8 cellular contexts compared by ENCODE assay signal in the genomic region with DNA sequence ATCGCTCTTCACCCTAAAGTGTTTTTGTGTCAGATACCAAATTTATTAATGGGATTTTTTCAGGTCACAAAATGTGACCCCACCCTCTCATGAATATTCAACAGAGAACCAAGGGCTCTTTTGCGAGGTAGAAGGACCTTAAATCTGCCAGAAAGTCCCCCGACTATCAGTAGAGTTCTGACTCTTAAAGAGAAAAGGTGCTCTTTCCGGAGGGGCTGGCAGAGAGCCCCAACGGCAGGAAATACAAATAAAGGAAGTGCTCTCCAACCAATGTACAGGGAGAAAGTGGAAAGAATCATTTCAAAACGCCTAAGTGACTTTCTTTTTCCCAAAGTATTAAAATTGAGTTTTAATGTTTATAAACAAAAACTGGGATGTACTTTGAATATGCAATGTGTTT.
DNase-seq lines count a peak whose midpoint lies in the region; TF ChIP-seq lines count a peak whose summit lies in the region.

No MANE protein-coding gene starts in this region.

- no peaks in the 10 kb centered on the region for H3F3A ChIP-seq in smooth muscle cell (ENCODE audit: low read depth)

- H4K20me1 ChIP-seq in smooth muscle cell (ENCODE audit: low read depth): peaks cover 73% of the 10 kb centered on the region

- no peak for TF ChIP-seq CTCF in smooth muscle cell (IDR thresholded peaks at IDR 0.05; ENCODE audit: borderline replicate concordance, insufficient read depth, poor library complexity, severe bottlenecking)
- TF ChIP-seq CTCF in foreskin fibroblast (IDR thresholded peaks at IDR 0.05; ENCODE audit: low read depth, low read length): no peak
- no peak for TF ChIP-seq CTCF in BE2C (IDR thresholded peaks at IDR 0.05; ENCODE audit: low read depth, low read length)

- peak overlapping the region; percentile 88 for H3K27ac ChIP-seq in SJSA1
- H3K27ac ChIP-seq in esophagus (ENCODE audit: low read depth in 2 of 2, low read length in 1 of 2): peak overlapping the region; percentile 58 to 72
- H3K27ac ChIP-seq in smooth muscle cell (ENCODE audit: low read depth): peak overlapping the region; percentile 48

- peak overlapping the region; percentile 98 for H3K4me2 ChIP-seq in smooth muscle cell

- no peaks in the 10 kb centered on the region for H3K9me3 ChIP-seq in SJSA1 (replicated peaks)
- no peaks in the 10 kb centered on the region for H3K9me3 ChIP-seq in esophagus (ENCODE audit: control insufficient read depth in 2 of 2, insufficient read depth in 1 of 2, low read depth in 1 of 2, low read length in 1 of 2)
- no peaks in the 10 kb centered on the region for H3K9me3 ChIP-seq in smooth muscle cell (replicated peaks; ENCODE audit: low read depth)
- no peaks in the 10 kb centered on the region for H3K9me3 ChIP-seq in BE2C

- DNase-seq in DMS53 (lab: John Stamatoyannopoulos, UW) (peak; percentile 31), DMS53 treated with DMSO at 0.1 percent for 48 hours (lab: John Stamatoyannopoulos, UW; ENCODE audit: unreplicated experiment) (no peak), SJSA1 (ENCODE audit: low read depth in 1 of 2, low spot score in 2 of 2) (peak in 1 of 2 experiments; percentile 22), smooth muscle cell (lab: John Stamatoyannopoulos, UW; ENCODE audit: unreplicated experiment) (no peak), foreskin fibroblast (no peak), BE2C (no peak), retina (no peak)

- peaks cover 42% of the 10 kb centered on the region for H3K4me1 ChIP-seq in SJSA1 (replicated peaks)
- peaks cover 0 to 2% of the 10 kb centered on the region in 2 donors for H3K4me1 ChIP-seq in esophagus (ENCODE audit: control insufficient read depth in 2 of 2, insufficient read depth in 2 of 2, low read length in 1 of 2)
- peaks cover 54% of the 10 kb centered on the region for H3K4me1 ChIP-seq in smooth muscle cell (ENCODE audit: low read depth)
- peaks cover 20% of the 10 kb centered on the region for H3K4me1 ChIP-seq in BE2C

- H3K4me3 ChIP-seq in SJSA1 (no peak overlapping the region), esophagus (ENCODE audit: low read depth in 1 of 2, low read length in 2 of 2) (no peak overlapping the region), smooth muscle cell (no peak overlapping the region), foreskin fibroblast (ENCODE audit: low read depth in 1 of 2, low read length in 2 of 2) (no peak overlapping the region), BE2C (ENCODE audit: low read depth, low read length) (no peak overlapping the region)

- peak overlapping the region; percentile 7 for H3K9ac ChIP-seq in smooth muscle cell (ENCODE audit: low read depth)

- H3K36me3 ChIP-seq in SJSA1 (no peaks in the 10 kb centered on the region), esophagus (ENCODE audit: control insufficient read depth in 2 of 2, insufficient read depth in 2 of 2, low read length in 1 of 2) (no peaks in the 10 kb centered on the region), smooth muscle cell (ENCODE audit: low read depth) (no peaks in the 10 kb centered on the region), BE2C (no peaks in the 10 kb centered on the region; the same call in 1 of the 2 replicates)

- peaks cover 33% of the 10 kb centered on the region for H3K79me2 ChIP-seq in smooth muscle cell (ENCODE audit: low read depth)

- H3K27me3 ChIP-seq in SJSA1 (replicated peaks): no peaks in the 10 kb centered on the region
- H3K27me3 ChIP-seq in esophagus (ENCODE audit: control insufficient read depth in 1 of 2, insufficient read depth in 2 of 2, low read length in 2 of 2): no peaks in the 10 kb centered on the region
- H3K27me3 ChIP-seq in smooth muscle cell (ENCODE audit: low read depth): no peaks in the 10 kb centered on the region
- H3K27me3 ChIP-seq in BE2C: no peaks in the 10 kb centered on the region

- H2AFZ ChIP-seq in smooth muscle cell (ENCODE audit: low read depth): no peak overlapping the region

- 11 to 13% methylated on average over 6 of the region's 6 CpGs for WGBS in esophagus, 2 donors
- WGBS in smooth muscle cell (ENCODE audit: low lambda C conversion rate): 23% methylated on average over 6 of the region's 6 CpGs
